Comparison of ENCODE assay signal across 10 cellular contexts in the genomic region with DNA sequence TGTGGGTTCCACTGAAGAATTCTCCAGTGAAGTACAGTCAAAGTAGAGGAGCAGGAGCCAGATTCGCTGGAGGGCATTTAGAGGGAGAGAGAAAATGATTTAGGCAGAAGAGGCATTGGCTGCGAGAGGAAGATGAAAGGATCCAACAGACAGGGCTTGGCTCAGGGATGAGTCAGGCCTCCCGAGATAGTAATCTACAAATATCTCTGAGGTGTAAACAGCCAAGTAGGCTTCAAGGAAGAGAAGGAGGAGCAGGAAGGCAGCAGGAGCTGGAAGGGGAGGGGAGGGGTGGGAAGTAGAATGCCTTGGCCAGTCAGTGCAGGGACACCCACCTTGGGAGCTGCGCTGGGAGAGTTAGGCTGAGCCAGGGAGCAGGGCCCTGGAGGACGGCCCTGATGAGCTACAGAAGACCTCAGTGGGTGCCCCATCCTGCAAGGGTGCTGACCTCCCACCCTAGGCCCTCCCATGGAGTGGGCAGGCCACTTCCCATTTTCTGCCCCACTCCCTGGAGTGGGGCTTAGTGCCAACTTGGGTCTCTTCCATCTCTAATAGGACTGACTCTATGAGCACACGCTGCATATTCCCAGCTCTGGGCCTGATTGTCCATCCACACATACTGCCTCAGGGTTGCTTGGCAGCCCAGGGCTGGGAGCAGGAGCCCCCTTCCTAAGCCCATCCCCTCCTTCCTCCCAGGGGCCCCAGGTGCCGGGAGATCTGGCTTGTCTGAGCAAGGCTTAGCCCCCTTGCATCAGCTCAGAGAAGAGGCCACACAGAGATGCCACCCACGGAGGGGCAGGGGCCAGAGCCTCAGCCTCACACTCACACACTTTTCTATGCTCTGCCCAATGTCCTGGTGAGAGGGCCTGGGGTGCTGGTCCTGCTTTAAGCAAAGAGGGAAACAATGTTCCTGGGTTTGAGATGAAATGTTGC. TPM values are rescaled to one million over a fixed set of nuclear protein-coding genes. Genes with fewer than 3 reads are reported as not detected.
DNase-seq lines count a peak whose midpoint lies in the region; ATAC-seq lines count a peak whose summit lies in the region.
"Had no signal": no experiment of that assay in that cellular context is flagged by ENCODE, and none has a peak within 500 bp of the region (broad histone marks: within the 10 kb centered on the region; RNA-seq: fewer than 3 reads in every experiment).

No MANE protein-coding gene starts in this region.

- no peak overlapping the region for H3K4me3 Mint-ChIP-seq in CD4-positive, alpha-beta memory T cell
- no peak overlapping the region for H3K4me3 Mint-ChIP-seq in activated T-helper 2 cell treated with anti-CD3 and anti-CD28 coated beads, Interferon-gamma antibody, Interleukin-2, Interleukin-4, amounts not matched to agents 10 μg/mL and 5 μg/mL and 100 μg/mL, durations not matched to agents 14 hours and 24 hours and 36 hours (ENCODE audit: low read depth)

- no peaks in the 10 kb centered on the region for H3K9me3 Mint-ChIP-seq in CD4-positive, alpha-beta memory T cell
- no peaks in the 10 kb centered on the region for H3K9me3 Mint-ChIP-seq in activated T-helper 2 cell treated with anti-CD3 and anti-CD28 coated beads, Interferon-gamma antibody, Interleukin-2, Interleukin-4, amounts not matched to agents 10 μg/mL and 5 μg/mL and 100 μg/mL, durations not matched to agents 14 hours and 24 hours and 36 hours

- POLR2A ChIA-PET in CD4-positive, alpha-beta memory T cell (lab: Charles Lee; ENCODE audit: partially characterized antibody) = no interaction called here

- WGBS in aorta, 2 donors = 78 to 87% methylated on average over 8 of the region's 8 CpGs

- ATAC-seq in aorta (ENCODE audit: low FRiP score) (peak; percentile 44), HG02970 (IDR thresholded peaks at IDR 0.05; ENCODE audit: low FRiP score, unreplicated experiment) (no peak)

- H3K27ac Mint-ChIP-seq in CD4-positive, alpha-beta memory T cell = no peak overlapping the region
- H3K27ac Mint-ChIP-seq in activated T-helper 2 cell treated with anti-CD3 and anti-CD28 coated beads, Interferon-gamma antibody, Interleukin-2, Interleukin-4, amounts not matched to agents 10 μg/mL and 5 μg/mL and 100 μg/mL, durations not matched to agents 14 hours and 24 hours and 36 hours = no peak overlapping the region

- H3K4me1 Mint-ChIP-seq in CD4-positive, alpha-beta memory T cell = no peaks in the 10 kb centered on the region
- no peaks in the 10 kb centered on the region for H3K4me1 Mint-ChIP-seq in activated T-helper 2 cell treated with anti-CD3 and anti-CD28 coated beads, Interferon-gamma antibody, Interleukin-2, Interleukin-4, amounts not matched to agents 10 μg/mL and 5 μg/mL and 100 μg/mL, durations not matched to agents 14 hours and 24 hours and 36 hours (ENCODE audit: low read depth)

- DNase-seq in SIG-M5 treated with dmso at 0.1 percent for 504 hours (lab: John Stamatoyannopoulos, UW; ENCODE audit: unreplicated experiment) (peak; percentile 10), SIG-M5 (lab: John Stamatoyannopoulos, UW) (no peak), adipocyte (ENCODE audit: low read depth) (peak; percentile 18), iris pigment epithelial cell (ENCODE audit: low read depth) (peak; percentile 57), aorta (no peak)
- no peak for DNase-seq in CD4-positive, alpha-beta memory T cell
- no peak for DNase-seq in activated T-helper 2 cell treated with anti-CD3 and anti-CD28 coated beads, Interferon-gamma antibody, Interleukin-2, Interleukin-4, amounts not matched to agents 10 μg/mL and 5 μg/mL and 100 μg/mL, durations not matched to agents 14 hours and 24 hours and 36 hours (ENCODE audit: low spot score)
- DNase-seq: upper lobe of left lung had no signal

- H3K27me3 ChIP-seq in adipocyte (replicated peaks; ENCODE audit: control insufficient read depth, insufficient read depth, low read length) (peaks cover 32% of the 10 kb centered on the region), aorta (ENCODE audit: control insufficient read depth in 1 of 2, insufficient read depth in 2 of 2, low read length in 1 of 2) (no peaks in the 10 kb centered on the region)
- H3K27me3 ChIP-seq in CD4-positive, alpha-beta memory T cell (ENCODE audit: insufficient read depth, low read length) = no peaks in the 10 kb centered on the region
- H3K27me3 ChIP-seq: upper lobe of left lung had no signal

- H3K36me3 Mint-ChIP-seq in CD4-positive, alpha-beta memory T cell = no peaks in the 10 kb centered on the region
- no peaks in the 10 kb centered on the region for H3K36me3 Mint-ChIP-seq in activated T-helper 2 cell treated with anti-CD3 and anti-CD28 coated beads, Interferon-gamma antibody, Interleukin-2, Interleukin-4, amounts not matched to agents 10 μg/mL and 5 μg/mL and 100 μg/mL, durations not matched to agents 14 hours and 24 hours and 36 hours (ENCODE audit: low read depth)

- H3K36me3 ChIP-seq in adipocyte (ENCODE audit: control insufficient read depth, insufficient read depth, low read length, severe bottlenecking) (no peaks in the 10 kb centered on the region), aorta (ENCODE audit: control insufficient read depth in 1 of 2, insufficient read depth in 2 of 2, low read length in 1 of 2) (no peaks in the 10 kb centered on the region)
- H3K36me3 ChIP-seq in CD4-positive, alpha-beta memory T cell (ENCODE audit: insufficient read depth, low read length) = no peaks in the 10 kb centered on the region
- H3K36me3 ChIP-seq: upper lobe of left lung had no signal

- H3K4me3 ChIP-seq in adipocyte (ENCODE audit: low read length) (no peak overlapping the region), aorta (ENCODE audit: low read length in 2 of 2) (no peak overlapping the region)
- H3K4me3 ChIP-seq in CD4-positive, alpha-beta memory T cell (ENCODE audit: low read length in 2 of 2) = no peak overlapping the region
- H3K4me3 ChIP-seq: upper lobe of left lung had no signal

- H3K27ac ChIP-seq in aorta (ENCODE audit: low read depth in 1 of 2, low read length in 2 of 2) = no peak overlapping the region
- H3K27ac ChIP-seq in CD4-positive, alpha-beta memory T cell (ENCODE audit: low read depth, low read length) = no peak overlapping the region
- H3K27ac ChIP-seq: 22Rv1, upper lobe of left lung had no signal

- CTCF ChIA-PET in CD4-positive, alpha-beta memory T cell (lab: Charles Lee; ENCODE audit: partially characterized antibody) = no interaction called here

- peaks cover 15% of the 10 kb centered on the region for H3K4me1 ChIP-seq in adipocyte (ENCODE audit: control insufficient read depth, insufficient read depth, low read length)
- H3K4me1 ChIP-seq in aorta (ENCODE audit: control insufficient read depth in 1 of 2, insufficient read depth in 2 of 2, low read length in 2 of 2) = no peaks in the 10 kb centered on the region
- H3K4me1 ChIP-seq in CD4-positive, alpha-beta memory T cell (ENCODE audit: insufficient read depth, low read length) = no peaks in the 10 kb centered on the region

- intact Hi-C loops in aorta (cut with DNase I) = no loop called here
- intact Hi-C loops in CD4-positive, alpha-beta memory T cell (cut with micrococcal nuclease) = no loop called here
- intact Hi-C loops in activated T-helper 2 cell treated with anti-CD3 and anti-CD28 coated beads, Interferon-gamma antibody, Interleukin-2, Interleukin-4, amounts not matched to agents 10 μg/mL and 5 μg/mL and 100 μg/mL, durations not matched to agents 14 hours and 24 hours and 36 hours (cut with micrococcal nuclease) = no loop called here

- H3K9me3 ChIP-seq in adipocyte (ENCODE audit: control insufficient read depth, low read length) (no peaks in the 10 kb centered on the region), aorta (ENCODE audit: control insufficient read depth, low read length) (no peaks in the 10 kb centered on the region)
- H3K9me3 ChIP-seq in CD4-positive, alpha-beta memory T cell (ENCODE audit: control insufficient read depth in 1 of 2, low read length in 2 of 2) = no peaks in the 10 kb centered on the region
- H3K9me3 ChIP-seq: upper lobe of left lung had no signal

- H3K9ac ChIP-seq in adipocyte (ENCODE audit: low read length) = no peak overlapping the region

- H3K27me3 Mint-ChIP-seq in CD4-positive, alpha-beta memory T cell = no peaks in the 10 kb centered on the region
- no peaks in the 10 kb centered on the region for H3K27me3 Mint-ChIP-seq in activated T-helper 2 cell treated with anti-CD3 and anti-CD28 coated beads, Interferon-gamma antibody, Interleukin-2, Interleukin-4, amounts not matched to agents 10 μg/mL and 5 μg/mL and 100 μg/mL, durations not matched to agents 14 hours and 24 hours and 36 hours (ENCODE audit: low read depth)

RNA-seq across cellular contexts. Expression of gene PJA1, which starts 55.3 kb away (rescaled TPM):
- total RNA-seq in aorta = 10 to 100 TPM; 26.1 to 28.1 TPM
- polyA plus RNA-seq in aorta = 10 to 100 TPM; 11.1 to 33.3 TPM
- 10 to 100 TPM; 23.9 to 27.1 TPM for total RNA-seq in CD4-positive, alpha-beta memory T cell
- 10 to 100 TPM; 37.3 to 44.1 TPM for polyA plus RNA-seq in CD4-positive, alpha-beta memory T cell
- total RNA-seq in activated T-helper 2 cell treated with anti-CD3 and anti-CD28 coated beads, Interferon-gamma antibody, Interleukin-2, Interleukin-4, amounts not matched to agents 10 μg/mL and 5 μg/mL and 100 μg/mL, durations not matched to agents 14 hours and 24 hours and 36 hours = 17.2 and 18.1 TPM in 2 replicates

Comparison
In these comparisons a context has a peak if more than half of its experiments do, and no peak if none do; other contexts are left out.
1. DNase-seq: peak in SIG-M5 treated with dmso at 0.1 percent for 504 hours (single experiment), adipocyte (single experiment) and iris pigment epithelial cell (single experiment); none in SIG-M5 (single experiment), aorta (0 of 2), CD4-positive, alpha-beta memory T cell (0 of 5) and activated T-helper 2 cell treated with anti-CD3 and anti-CD28 coated beads, Interferon-gamma antibody, Interleukin-2, Interleukin-4, amounts not matched to agents 10 μg/mL and 5 μg/mL and 100 μg/mL, durations not matched to agents 14 hours and 24 hours and 36 hours (single experiment).